In the genomic region with DNA sequence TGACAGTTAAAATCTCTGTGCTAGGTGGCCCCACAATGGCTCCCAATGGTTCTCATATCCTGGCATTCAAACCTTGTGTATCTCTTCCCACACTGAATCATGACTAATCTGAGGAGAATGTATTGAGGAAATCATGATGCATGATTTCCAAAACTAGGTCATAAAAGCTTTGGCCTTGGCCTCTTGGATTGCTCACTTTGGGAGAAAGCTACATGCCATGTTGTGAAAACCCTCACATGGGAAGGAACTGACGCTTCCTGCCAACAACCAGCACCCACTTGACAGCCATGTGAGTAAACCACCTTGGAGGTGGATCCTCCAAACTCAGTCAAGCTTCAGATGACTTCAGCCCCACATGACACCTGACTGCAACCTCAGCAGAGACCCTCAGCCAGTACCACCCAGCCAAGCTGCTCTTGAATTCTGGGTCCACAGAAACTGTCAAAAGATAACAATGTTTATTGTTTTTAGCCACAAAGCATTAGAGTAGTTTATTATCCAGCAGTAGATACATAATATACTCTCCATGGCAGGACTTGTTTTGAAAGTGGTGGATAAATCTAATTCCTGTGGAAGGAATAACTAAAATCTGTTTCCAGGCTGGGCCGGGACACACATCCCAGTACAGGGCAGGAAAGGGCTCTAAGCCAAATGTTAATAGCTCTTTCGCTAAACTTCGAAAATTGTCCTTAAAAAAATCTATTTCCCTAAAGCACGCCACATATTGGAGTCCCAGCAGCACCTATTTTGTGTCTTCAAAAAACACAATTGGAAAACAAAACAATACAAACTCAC, we compare ENCODE assay signal across 8 cellular contexts.
DNase-seq lines count a peak whose midpoint lies in the region; ATAC-seq and TF ChIP-seq lines count a peak whose summit lies in the region.

No MANE protein-coding gene starts in this region.

- H3K9ac ChIP-seq in HUES6 (ENCODE audit: low read length): no peak overlapping the region
- H3K9ac ChIP-seq in mucosa of stomach (ENCODE audit: low read length): peak overlapping the region; percentile 78
- no peak overlapping the region for H3K9ac ChIP-seq in MM.1S (ENCODE audit: low read length)

- no peak overlapping the region for H3K4me2 ChIP-seq in MM.1S (ENCODE audit: low read depth, low read length)

- H3K79me2 ChIP-seq in MM.1S (ENCODE audit: low read length): no peaks in the 10 kb centered on the region

- DNase-seq in AG08396 (ENCODE audit: low spot score) (peak; percentile 76), MM.1S (no peak)
- DNase-seq in central memory CD8-positive, alpha-beta T cell (ENCODE audit: low spot score in 2 of 2): no peak

- H3K27ac ChIP-seq in HUES6 (ENCODE audit: low read depth, low read length) (no peak overlapping the region), MM.1S (ENCODE audit: low read length) (no peak overlapping the region)

- H3K9me3 ChIP-seq in HUES6 (ENCODE audit: control insufficient read depth, insufficient read depth, low read depth, low read length) (no peaks in the 10 kb centered on the region), mucosa of stomach (ENCODE audit: control insufficient read depth, low read length) (no peaks in the 10 kb centered on the region), MM.1S (replicated peaks; ENCODE audit: insufficient read depth, low read length) (no peaks in the 10 kb centered on the region)

- H3K27me3 Mint-ChIP-seq in central memory CD8-positive, alpha-beta T cell: no peaks in the 10 kb centered on the region

- no peaks in the 10 kb centered on the region for H4K20me1 ChIP-seq in MM.1S (ENCODE audit: insufficient read depth, low read length)

- H3K27me3 ChIP-seq in HUES6 (ENCODE audit: control insufficient read depth, insufficient read depth, low read length) (no peaks in the 10 kb centered on the region), mucosa of stomach (ENCODE audit: control insufficient read depth, insufficient read depth, low read length) (no peaks in the 10 kb centered on the region), MM.1S (replicated peaks; ENCODE audit: insufficient read depth, low read length) (no peaks in the 10 kb centered on the region)

- H3K36me3 Mint-ChIP-seq in central memory CD8-positive, alpha-beta T cell (ENCODE audit: insufficient read depth): no peaks in the 10 kb centered on the region

- H3K9me2 ChIP-seq in MM.1S (replicated peaks; ENCODE audit: insufficient read depth, low read length): no peaks in the 10 kb centered on the region

- 0 out of 2 replicates have a peak, but pooled peaks cover 4% of the 10 kb centered on the region for H3K4me1 ChIP-seq in HUES6 (ENCODE audit: control insufficient read depth, insufficient read depth, low read length)
- H3K4me1 ChIP-seq in mucosa of stomach (ENCODE audit: control insufficient read depth, insufficient read depth, low read length): no peaks in the 10 kb centered on the region
- H3K4me1 ChIP-seq in MM.1S (ENCODE audit: low read length): no peaks in the 10 kb centered on the region

- H3K4me1 Mint-ChIP-seq in central memory CD8-positive, alpha-beta T cell: peaks cover 7% of the 10 kb centered on the region

- H3F3A ChIP-seq in MM.1S (ENCODE audit: insufficient read depth, low read length): no peaks in the 10 kb centered on the region

- no peak overlapping the region for H2AFZ ChIP-seq in MM.1S (ENCODE audit: low read length)

- H3K36me3 ChIP-seq in HUES6 (ENCODE audit: control insufficient read depth, insufficient read depth, low read length): peaks cover 13% of the 10 kb centered on the region; the same call in 1 of the 2 replicates
- no peaks in the 10 kb centered on the region for H3K36me3 ChIP-seq in mucosa of stomach (ENCODE audit: control insufficient read depth, insufficient read depth, low read length)
- H3K36me3 ChIP-seq in MM.1S (replicated peaks; ENCODE audit: insufficient read depth, low read length): no peaks in the 10 kb centered on the region

- no peak for TF ChIP-seq CTCF in MM.1S (IDR thresholded peaks at IDR 0.05; ENCODE audit: low read length)

- H3K9me3 Mint-ChIP-seq in central memory CD8-positive, alpha-beta T cell: no peaks in the 10 kb centered on the region

- peak overlapping the region; percentile 74 for H3K27ac Mint-ChIP-seq in central memory CD8-positive, alpha-beta T cell (ENCODE audit: low read depth)

- ATAC-seq in central memory CD8-positive, alpha-beta T cell (replicated peaks; ENCODE audit: extremely low read depth, poor library complexity, severe bottlenecking): no peak
- ATAC-seq in GM19467 (IDR thresholded peaks at IDR 0.05; ENCODE audit: unreplicated experiment) (no peak), GM21529 (IDR thresholded peaks at IDR 0.05; ENCODE audit: unreplicated experiment) (no peak), GM21423 (IDR thresholded peaks at IDR 0.05; ENCODE audit: unreplicated experiment) (no peak)

- H3K4me3 Mint-ChIP-seq in central memory CD8-positive, alpha-beta T cell: peak overlapping the region; percentile 85

- H3K4me3 ChIP-seq in HUES6 (ENCODE audit: low read depth, low read length) (peak overlapping the region; percentile 91; the same call in 1 of the 2 replicates), mucosa of stomach (ENCODE audit: low read length) (no peak overlapping the region), MM.1S (ENCODE audit: low read length) (no peak overlapping the region)
